ENCODE assay signal across 19 cellular contexts in genomic region chr9:26159575-26160392, GRCh38.
"Had no signal": no experiment of that assay in that cellular context is flagged by ENCODE, and none has a peak within 500 bp of the region (broad histone marks: within the 10 kb centered on the region; RNA-seq: fewer than 3 reads in every experiment).

No MANE protein-coding gene starts in this region.

- H3K4me3 ChIP-seq: dorsolateral prefrontal cortex, gastroesophageal sphincter, pancreas, thoracic aorta, upper lobe of right lung had no signal

- ATAC-seq: activated CD8-positive, alpha-beta T cell treated with anti-CD3 and anti-CD28 coated beads, Interleukin-2, amount 10 ng/mL, durations not matched to agents 7 days and 5 days; activated naive CD4-positive, alpha-beta T cell treated with anti-CD3 and anti-CD28 coated beads, Interleukin-2, amount 50 U/mL, for 72 hours; gastroesophageal sphincter; left lobe of liver; naive thymus-derived CD4-positive, alpha-beta T cell; pancreas; stimulated activated effector memory CD8-positive, alpha-beta T cell treated with anti-CD3 and anti-CD28 coated beads, Interleukin-12 subunit alpha, Interleukin-12 subunit beta, amount 100 ng/mL, for 72 hours; upper lobe of right lung had no signal

- DNase-seq: activated CD4-positive, alpha-beta T cell treated with anti-CD3 and anti-CD28 coated beads, Interleukin-2, amount 10 ng/mL, durations not matched to agents 24 days and 14 days; activated CD4-positive, CD25-positive, alpha-beta regulatory T cell; activated CD8-positive, alpha-beta memory T cell treated with anti-CD3 and anti-CD28 coated beads, Interleukin-2, amount 50 U/mL, for 4 hours; activated CD8-positive, alpha-beta T cell treated with anti-CD3 and anti-CD28 coated beads, Interleukin-2, amount 10 ng/mL, durations not matched to agents 7 days and 5 days; activated effector memory CD4-positive, alpha-beta T cell treated with anti-CD3 and anti-CD28 coated beads, Interleukin-2, amount 50 U/mL, for 16 hours; activated T-cell treated with anti-CD3 and anti-CD28 coated beads, Interleukin-2, amount 50 U/mL, for 48 hours; amniotic stem cell; dorsolateral prefrontal cortex; erythroblast; islet precursor cell; mammary epithelial cell; naive thymus-derived CD4-positive, alpha-beta T cell; pancreas; upper lobe of right lung had no signal
